ENCODE assay signal across 9 cellular contexts in the genomic region with DNA sequence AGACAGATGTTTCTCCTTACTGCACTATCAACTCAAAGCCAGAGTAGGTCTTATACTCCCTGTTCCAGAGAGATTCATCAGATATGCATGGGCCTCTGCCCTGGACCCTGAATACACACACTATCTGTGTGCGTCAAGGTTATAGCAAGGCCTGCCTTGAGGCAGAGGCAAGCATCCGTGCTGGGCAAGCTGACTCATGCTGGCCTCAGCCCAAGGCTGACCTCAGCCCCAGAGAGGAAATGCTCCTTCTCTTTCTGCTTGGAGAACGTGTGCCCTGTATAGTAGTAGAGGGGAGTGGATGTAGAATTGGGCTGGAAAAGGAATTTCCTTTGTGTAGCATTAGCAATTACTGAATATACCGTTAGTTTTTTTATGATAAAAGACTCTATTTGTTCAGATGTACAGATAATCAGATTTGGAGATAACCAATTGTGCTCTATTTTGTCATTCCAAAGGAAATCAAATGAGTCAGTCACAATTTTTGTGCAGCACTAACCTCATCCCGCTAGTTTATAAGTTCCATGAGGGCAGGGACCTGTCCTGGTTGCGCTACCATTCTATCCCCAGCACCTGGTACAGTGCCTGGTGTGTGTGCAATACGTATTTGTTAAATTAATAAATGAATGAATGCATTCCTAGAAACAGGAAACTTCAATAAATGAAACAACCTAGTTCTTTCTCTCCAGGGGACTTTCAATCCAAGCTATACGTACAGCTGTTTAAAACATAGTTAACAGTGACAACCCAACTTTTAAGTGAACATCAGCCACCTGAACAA. TPM values are rescaled to one million over a fixed set of nuclear protein-coding genes. Genes with fewer than 3 reads are reported as not detected.
DNase-seq lines count a peak whose midpoint lies in the region; ATAC-seq and TF ChIP-seq lines count a peak whose summit lies in the region.
"Had no signal": no experiment of that assay in that cellular context is flagged by ENCODE, and none has a peak within 500 bp of the region (broad histone marks: within the 10 kb centered on the region; RNA-seq: fewer than 3 reads in every experiment).

No MANE protein-coding gene starts in this region.

- H3K4me3 ChIP-seq in thyroid gland (replicated peaks in 1 of 3): no peak overlapping the region

- POLR2A ChIA-PET in WTC11 (lab: Charles Lee): no interaction called here

- DNase-seq in HT-29 (ENCODE audit: low spot score): peak; percentile 66
- no peak for DNase-seq in WTC11 (ENCODE audit: low spot score)
- peak in 27 of 51 donors; percentile 4 to 67 (median 32) for DNase-seq in hypothalamus (lab: John Stamatoyannopoulos, UW)
- DNase-seq in thyroid gland: peak; percentile 18 to 39
- no peak for DNase-seq in activated naive CD8-positive, alpha-beta T cell treated with anti-CD3 and anti-CD28 coated beads, Interleukin-2, amount 50 U/mL, for 24 hours
- no peak for DNase-seq in activated naive CD4-positive, alpha-beta T cell treated with Interleukin-2 at 50 U/mL for 16 hours
- no peak for DNase-seq in NCI-H526 (lab: John Stamatoyannopoulos, UW)
- DNase-seq in NAMALWA (ENCODE audit: low spot score): no peak
- DNase-seq: Karpas-422 had no signal

- no peak for TF ChIP-seq CTCF in WTC11 (IDR thresholded peaks at IDR 0.05)
- TF ChIP-seq CTCF in thyroid gland (IDR thresholded peaks at IDR 0.05): no peak

- no peaks in the 10 kb centered on the region for H3K9me3 Mint-ChIP-seq in WTC11
- no peaks in the 10 kb centered on the region for H3K9me3 Mint-ChIP-seq in activated naive CD8-positive, alpha-beta T cell treated with anti-CD3 and anti-CD28 coated beads, Interleukin-2, amount 50 U/mL, for 24 hours

- H3K27ac ChIP-seq in thyroid gland: no peak overlapping the region

- H3K27me3 ChIP-seq in thyroid gland: no peaks in the 10 kb centered on the region

- H3K36me3 Mint-ChIP-seq in WTC11: no peaks in the 10 kb centered on the region
- no peaks in the 10 kb centered on the region for H3K36me3 Mint-ChIP-seq in activated naive CD8-positive, alpha-beta T cell treated with anti-CD3 and anti-CD28 coated beads, Interleukin-2, amount 50 U/mL, for 24 hours (ENCODE audit: low read depth)

- peaks cover 8% of the 10 kb centered on the region for H3K4me1 Mint-ChIP-seq in WTC11
- no peaks in the 10 kb centered on the region for H3K4me1 Mint-ChIP-seq in activated naive CD8-positive, alpha-beta T cell treated with anti-CD3 and anti-CD28 coated beads, Interleukin-2, amount 50 U/mL, for 24 hours

- ATAC-seq in WTC11: peak; percentile 20; the same call in 1 of the 2 replicates
- ATAC-seq in activated naive CD8-positive, alpha-beta T cell treated with anti-CD3 and anti-CD28 coated beads, Interleukin-2, amount 50 U/mL, for 24 hours: no peak

- H3K36me3 ChIP-seq in thyroid gland: no peaks in the 10 kb centered on the region

- H3K27me3 Mint-ChIP-seq in WTC11 (ENCODE audit: low read depth): no peaks in the 10 kb centered on the region; the same call in 1 of the 2 replicates
- H3K27me3 Mint-ChIP-seq in activated naive CD8-positive, alpha-beta T cell treated with anti-CD3 and anti-CD28 coated beads, Interleukin-2, amount 50 U/mL, for 24 hours: peaks cover 20% of the 10 kb centered on the region

- H3K4me1 ChIP-seq in thyroid gland: no peaks in the 10 kb centered on the region

- CTCF ChIA-PET in WTC11 (lab: Charles Lee): interaction anchor here (1.0 to 2.1 kb wide), 2 partner anchors 10 to 45 kb away, joined by 3 to 7 read pairs; no protein-coding TSS in a partner anchor

- 66 to 67% methylated on average over 8 of the region's 8 CpGs for WGBS in thyroid gland, 2 donors

- intact Hi-C loops in thyroid gland (cut with DNase I): no loop called here

- no peak for TF ChIP-seq POLR2A in thyroid gland (IDR thresholded peaks at IDR 0.05)

- no peaks in the 10 kb centered on the region for H3K9me3 ChIP-seq in thyroid gland

- H3K4me3 Mint-ChIP-seq in WTC11: no peak overlapping the region
- no peak overlapping the region for H3K4me3 Mint-ChIP-seq in activated naive CD8-positive, alpha-beta T cell treated with anti-CD3 and anti-CD28 coated beads, Interleukin-2, amount 50 U/mL, for 24 hours

- no peak overlapping the region for H3K27ac Mint-ChIP-seq in WTC11
- no peak overlapping the region for H3K27ac Mint-ChIP-seq in activated naive CD8-positive, alpha-beta T cell treated with anti-CD3 and anti-CD28 coated beads, Interleukin-2, amount 50 U/mL, for 24 hours

TF ChIP-seq in WTC11, 78 proteins besides CTCF, POLR2A, EP300 and RAD21:
- TF ChIP-seq TEAD4 (CRISPR knock-in tag; IDR thresholded peaks at IDR 0.05): no peak
- peak; percentile 28; the same call in 1 of the 2 replicates for TF ChIP-seq GABPB1 (CRISPR knock-in tag; IDR thresholded peaks at IDR 0.05)
- TF ChIP-seq, protein P1, sequence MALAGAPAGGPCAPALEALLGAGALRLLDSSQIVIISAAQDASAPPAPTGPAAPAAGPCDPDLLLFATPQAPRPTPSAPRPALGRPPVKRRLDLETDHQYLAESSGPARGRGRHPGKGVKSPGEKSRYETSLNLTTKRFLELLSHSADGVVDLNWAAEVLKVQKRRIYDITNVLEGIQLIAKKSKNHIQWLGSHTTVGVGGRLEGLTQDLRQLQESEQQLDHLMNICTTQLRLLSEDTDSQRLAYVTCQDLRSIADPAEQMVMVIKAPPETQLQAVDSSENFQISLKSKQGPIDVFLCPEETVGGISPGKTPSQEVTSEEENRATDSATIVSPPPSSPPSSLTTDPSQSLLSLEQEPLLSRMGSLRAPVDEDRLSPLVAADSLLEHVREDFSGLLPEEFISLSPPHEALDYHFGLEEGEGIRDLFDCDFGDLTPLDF (CRISPR knock-in tag; IDR thresholded peaks at IDR 0.05): no peak

RNA-seq across cellular contexts. Expression of a gene that starts 13.3 kb away (rescaled TPM):
- not detected in 2 replicates for total RNA-seq in HT-29 (2014; rRNA removed; shearing (Covaris generic))
- total RNA-seq in WTC11 (2021): 2.0 to 2.5 TPM (median 2.4 TPM) in 3 replicates
- not detected for total RNA-seq in thyroid gland

RNA-seq across cellular contexts. Expression of a gene that starts 24.6 kb away (rescaled TPM):
- 50.4 and 52.5 TPM in 2 replicates for total RNA-seq in HT-29 (2014; rRNA removed; shearing (Covaris generic))
- 111 to 133 TPM (median 117 TPM) in 3 replicates for total RNA-seq in WTC11 (2021)
- 100 to 1,000 TPM in 2 of 4 donors, 10 to 100 TPM in 2; 87.8 to 144 (median 102) TPM for total RNA-seq in thyroid gland

Comparison
In these comparisons a context has a peak if more than half of its experiments do, and no peak if none do; other contexts are left out.
1. DNase-seq: peak in HT-29 (single experiment), hypothalamus (27 of 51) and thyroid gland (2 of 2); none in WTC11 (single experiment), activated naive CD8-positive, alpha-beta T cell treated with anti-CD3 and anti-CD28 coated beads, Interleukin-2, amount 50 U/mL, for 24 hours (single experiment), activated naive CD4-positive, alpha-beta T cell treated with Interleukin-2 at 50 U/mL for 16 hours (single experiment), NCI-H526 (0 of 2) and NAMALWA (single experiment).